Comparison of ENCODE assay signal across 8 cellular contexts in the genomic region with DNA sequence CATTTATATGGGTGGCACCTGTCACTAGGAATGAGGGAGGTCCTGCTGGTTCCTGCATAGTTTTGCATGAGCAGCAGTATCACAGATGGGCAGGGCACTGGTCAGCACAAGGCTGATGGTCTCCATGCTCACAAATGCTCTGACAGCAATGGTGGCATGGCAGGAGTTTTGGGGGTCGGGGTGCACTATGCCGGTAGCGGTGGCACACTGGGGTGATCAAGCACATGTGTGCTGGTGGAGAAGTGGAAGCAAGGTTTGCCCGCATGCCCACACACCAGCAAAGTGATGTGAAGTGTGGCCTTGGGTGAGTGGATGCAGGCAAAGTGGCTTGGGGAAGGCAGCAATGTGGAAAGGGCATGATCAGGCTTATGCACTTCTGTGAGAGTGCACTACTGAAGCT.
"Had no signal": no experiment of that assay in that cellular context is flagged by ENCODE, and none has a peak within 500 bp of the region (broad histone marks: within the 10 kb centered on the region; RNA-seq: fewer than 3 reads in every experiment).

No MANE protein-coding gene starts in this region.

- H3K4me1 Mint-ChIP-seq: IgD-negative memory B cell had no signal

- H3K4me3 ChIP-seq: K562 had no signal

- H3K4me3 Mint-ChIP-seq: IgD-negative memory B cell had no signal

- DNase-seq: IMR-90, KBM-7, KG1 had no signal

- H3K27me3 Mint-ChIP-seq: IgD-negative memory B cell had no signal

- H3K27ac ChIP-seq: HL-60 had no signal

- ATAC-seq: HepG2, K562 had no signal

- FAIRE-seq: HepG2, HTR-8/SVneo, K562 had no signal

- H3K36me3 Mint-ChIP-seq: IgD-negative memory B cell had no signal

- H3K9me3 Mint-ChIP-seq: IgD-negative memory B cell had no signal

- H3K27ac Mint-ChIP-seq: IgD-negative memory B cell had no signal
